ENCODE assay signal across 10 cellular contexts in genomic region chr1:1407957-1408318, GRCh38. TPM values are rescaled to one million over a fixed set of nuclear protein-coding genes. Genes with fewer than 3 reads are reported as not detected.
DNase-seq lines count a peak whose midpoint lies in the region; ATAC-seq, FAIRE-seq and TF ChIP-seq lines count a peak whose summit lies in the region.
"Had no signal": no experiment of that assay in that cellular context is flagged by ENCODE, and none has a peak within 500 bp of the region (broad histone marks: within the 10 kb centered on the region; RNA-seq: fewer than 3 reads in every experiment).

No MANE protein-coding gene starts in this region.

- H4K91ac ChIP-seq in H1 (replicated peaks; ENCODE audit: insufficient read length, low read length): peak overlapping the region; percentile 8

- H3K4me1 ChIP-seq in CD4-positive, CD25-positive, alpha-beta regulatory T cell (ENCODE audit: control insufficient read depth, insufficient read depth, low read length, poor library complexity, severe bottlenecking): peaks cover 20% of the 10 kb centered on the region
- H3K4me1 ChIP-seq in H1 (replicated peaks in 1 of 4; ENCODE audit: control insufficient read depth in 3 of 4, insufficient read depth in 4 of 4, low read length in 3 of 4) (peaks cover 8 to 18% (median 14%) of the 10 kb centered on the region in 4 experiments), neuron (ENCODE audit: insufficient read depth, low read length) (peaks cover 23% of the 10 kb centered on the region)

- H2BK15ac ChIP-seq in H1 (ENCODE audit: low read length): no peak overlapping the region

- DNase-seq in CD4-positive, CD25-positive, alpha-beta regulatory T cell: no peak
- DNase-seq in NB4 (ENCODE audit: low read depth) (no peak), H1 (ENCODE audit: low read depth in 1 of 2, low spot score in 2 of 2) (no peak), HEK293T (ENCODE audit: extremely low spot score) (no peak), HK-2 (ENCODE audit: unreplicated experiment) (no peak)
- DNase-seq in activated CD4-positive, CD25-positive, alpha-beta regulatory T cell treated with anti-CD3 and anti-CD28 coated beads, Interleukin-2, amount 50 U/mL, for 72 hours: no peak
- DNase-seq: stimulated activated CD4-positive, alpha-beta T cell treated with anti-CD3 and anti-CD28 coated beads, Interleukin-4, amount 100 ng/mL, for 1 hour had no signal

- no peak for TF ChIP-seq RAD21 in H1 (IDR thresholded peaks at IDR 0.05 in 1 of 2, conservative IDR thresholded peaks at IDR 0.05 in 1 of 2; ENCODE audit: low read depth in 2 of 2, low read length in 2 of 2)

- H2BK120ac ChIP-seq in H1 (replicated peaks; ENCODE audit: low read depth, low read length): no peak overlapping the region

- H2AK5ac ChIP-seq in H1 (ENCODE audit: low read depth, low read length): no peak overlapping the region

- peak overlapping the region; percentile 83 to 96 (median 91) for H3K4me3 Mint-ChIP-seq in CD4-positive, CD25-positive, alpha-beta regulatory T cell

- CTCF ChIA-PET in H1 (lab: Charles Lee; ENCODE audit: partially characterized antibody) (interaction anchor here (0.9 to 2.7 kb wide), 6 partner anchors 9 to 96 kb away, joined by 3 to 12 read pairs (median 4); partner anchors contain the start of gene CCNL2), HEK293T (lab: Yijun Ruan, JAX) (interaction anchor here (0.6 kb wide), 1 partner anchor 36 kb away, joined by 3 read pairs; no protein-coding TSS in a partner anchor)

- H3K27ac ChIP-seq in CD4-positive, CD25-positive, alpha-beta regulatory T cell (ENCODE audit: insufficient read depth, low read length, poor library complexity, severe bottlenecking): peak overlapping the region; percentile 89
- peak overlapping the region; percentile 94; the same call in 1 of the 2 replicates for H3K27ac ChIP-seq in H1 (ENCODE audit: low read depth, low read length)

- H3K4me1 Mint-ChIP-seq in CD4-positive, CD25-positive, alpha-beta regulatory T cell: peaks cover 0 to 53% (median 14%) of the 10 kb centered on the region in 4 donors

- H3K4me2 ChIP-seq in H1 (ENCODE audit: insufficient read depth in 1 of 2, low read depth in 2 of 2, low read length in 2 of 2): peak overlapping the region; percentile 63 to 86

- H3K4ac ChIP-seq in H1 (replicated peaks; ENCODE audit: insufficient read length, low read depth, low read length): peak overlapping the region; percentile 85

- TF ChIP-seq CTCF in NB4 (IDR thresholded peaks at IDR 0.05; ENCODE audit: low read depth, low read length): no peak
- TF ChIP-seq CTCF in H1 (IDR thresholded peaks at IDR 0.05; ENCODE audit: control extremely low read depth in 1 of 3, insufficient read depth in 1 of 3, low read depth in 1 of 3, low read length in 3 of 3): no peak

- POLR2A ChIA-PET in H1 (lab: Charles Lee; ENCODE audit: partially characterized antibody): interaction anchor here (0.6 to 27.7 kb wide), 13 partner anchors 10 to 163 kb away, joined by 3 to 719 read pairs (median 3); partner anchors contain the start of genes ANKRD65, AURKAIP1, C1QTNF12 and CCNL2
- POLR2A ChIA-PET in HEK293T (lab: Yijun Ruan, JAX): interaction anchor here (0.6 to 2.1 kb wide), 18 partner anchors 8 to 103 kb away, joined by 3 to 15 read pairs (median 6); partner anchors contain the start of genes ANKRD65, ATAD3C, AURKAIP1 and CCNL2

- H3K9me3 Mint-ChIP-seq in CD4-positive, CD25-positive, alpha-beta regulatory T cell: no peaks in the 10 kb centered on the region

- H2AFZ ChIP-seq in H1 (ENCODE audit: low read length) (no peak overlapping the region), neuron (ENCODE audit: low read depth, low read length) (no peak overlapping the region)

- TF ChIP-seq EP300 in H1 (IDR thresholded peaks at IDR 0.05; ENCODE audit: borderline replicate concordance in 1 of 2, low read depth in 2 of 2, low read length in 2 of 2): no peak

- 25% methylated on average over 13 of the region's 13 CpGs; no CpG with 5 or more reads in 1 of the 2 experiments for WGBS in H1 (ENCODE audit: extremely low coverage in 1 of 2, insufficient coverage in 1 of 2, insufficient read length in 1 of 2, insufficient replicate concordance in 2 of 2, low coverage in 1 of 2, low lambda C conversion rate in 2 of 2, missing lambda C conversion rate in 1 of 2), 2 experiments

- ATAC-seq in CD4-positive, CD25-positive, alpha-beta regulatory T cell (ENCODE audit: low read depth in 2 of 2): no peak
- no peak for ATAC-seq in HG02798 (IDR thresholded peaks at IDR 0.05; ENCODE audit: poor library complexity, unreplicated experiment)

- no peak overlapping the region for H2BK20ac ChIP-seq in H1 (ENCODE audit: low read length)

- no peak overlapping the region for H3K18ac ChIP-seq in H1 (ENCODE audit: extremely low read depth, low read length)

- 0 out of 2 replicates have a peak overlapping the region, but pooled peaks have one; percentile 17 for H2BK12ac ChIP-seq in H1 (ENCODE audit: low read depth, low read length)

- no peak overlapping the region for H3K14ac ChIP-seq in H1 (ENCODE audit: insufficient read length)

- no peaks in the 10 kb centered on the region for H3K27me3 ChIP-seq in CD4-positive, CD25-positive, alpha-beta regulatory T cell (ENCODE audit: control insufficient read depth, insufficient read depth, low read length)
- H3K27me3 ChIP-seq in H1 (replicated peaks in 1 of 4; ENCODE audit: control insufficient read depth in 3 of 4, extremely low read depth in 1 of 4, insufficient read depth in 3 of 4, low read length in 3 of 4): no peaks in the 10 kb centered on the region
- no peaks in the 10 kb centered on the region for H3K27me3 ChIP-seq in neuron (ENCODE audit: insufficient read depth, low read length)

- no peaks in the 10 kb centered on the region for H3K27me3 Mint-ChIP-seq in CD4-positive, CD25-positive, alpha-beta regulatory T cell

- H2BK5ac ChIP-seq in H1 (ENCODE audit: low read depth, low read length): peak overlapping the region; percentile 88

- H3K56ac ChIP-seq in H1 (replicated peaks; ENCODE audit: insufficient read length, low read depth, low read length): peak overlapping the region; percentile 92

- FAIRE-seq in H1 (lab: Jason Lieb, UNC): no peak

- H4K8ac ChIP-seq in H1 (ENCODE audit: extremely low read depth, insufficient read depth, low read length): peak overlapping the region; percentile 94; the same call in 1 of the 2 replicates

- H3K4me3 ChIP-seq in CD4-positive, CD25-positive, alpha-beta regulatory T cell (ENCODE audit: low read depth, low read length): peak overlapping the region; percentile 48
- H3K4me3 ChIP-seq in NB4 (ENCODE audit: low read depth, low read length) (peak overlapping the region; percentile 91), H1 (ENCODE audit: extremely low read depth in 1 of 4, insufficient read depth in 2 of 4, low read depth in 3 of 4, low read length in 4 of 4) (peak overlapping the region; percentile 91 to 99 (median 93)), neuron (ENCODE audit: low read length) (peak overlapping the region; percentile 88)

- TF ChIP-seq POLR2A in NB4 (IDR thresholded peaks at IDR 0.05; ENCODE audit: extremely low read depth, insufficient read length): no peak
- TF ChIP-seq POLR2A in H1 (IDR thresholded peaks at IDR 0.05; ENCODE audit: control extremely low read depth in 1 of 2, low read depth in 2 of 2, low read length in 2 of 2): no peak

- no peaks in the 10 kb centered on the region for H3K9me3 ChIP-seq in CD4-positive, CD25-positive, alpha-beta regulatory T cell (ENCODE audit: control insufficient read depth in 2 of 2, low read length in 2 of 2)
- peaks cover 4 to 7% of the 10 kb centered on the region in 2 experiments; a peak in 1 of 4 replicates for H3K9me3 ChIP-seq in H1 (ENCODE audit: insufficient read depth in 2 of 2, low read depth in 1 of 2, low read length in 1 of 2)
- H3K9me3 ChIP-seq in neuron (ENCODE audit: low read length): no peaks in the 10 kb centered on the region

- H3K79me1 ChIP-seq in H1 (ENCODE audit: low read depth, low read length): peaks cover 7% of the 10 kb centered on the region

- peaks cover 5% of the 10 kb centered on the region; the same call in 1 of the 2 replicates for H3K23me2 ChIP-seq in H1 (ENCODE audit: low read depth, low read length)

- H3K9ac ChIP-seq in H1 (replicated peaks in 1 of 4; ENCODE audit: extremely low read depth in 1 of 4, low read depth in 3 of 4, low read length in 3 of 4): peak overlapping the region; percentile 39 to 94 (median 90)

- peaks cover 14 to 36% of the 10 kb centered on the region in 2 experiments for H3K79me2 ChIP-seq in H1 (ENCODE audit: control insufficient read depth in 1 of 2, insufficient read depth in 2 of 2, low read length in 2 of 2)

- peaks cover 12% of the 10 kb centered on the region for H3K36me3 Mint-ChIP-seq in CD4-positive, CD25-positive, alpha-beta regulatory T cell

- no peak overlapping the region for H3K23ac ChIP-seq in H1 (ENCODE audit: insufficient read length)

- peak overlapping the region; percentile 48 to 97 (median 86) for H3K27ac Mint-ChIP-seq in CD4-positive, CD25-positive, alpha-beta regulatory T cell

- peak overlapping the region; percentile 89 for H4K5ac ChIP-seq in H1 (ENCODE audit: insufficient read length, low read depth, low read length)

- peaks cover 18% of the 10 kb centered on the region for H3K36me3 ChIP-seq in CD4-positive, CD25-positive, alpha-beta regulatory T cell (ENCODE audit: control insufficient read depth, insufficient read depth, low read length)
- H3K36me3 ChIP-seq in H1 (ENCODE audit: control insufficient read depth in 2 of 4, insufficient read depth in 4 of 4, low read length in 3 of 4) (peaks cover 7 to 46% (median 16%) of the 10 kb centered on the region in 4 experiments), neuron (ENCODE audit: insufficient read depth, low read length) (peaks cover 35% of the 10 kb centered on the region)

- peaks cover 2 to 7% of the 10 kb centered on the region in 2 experiments for H4K20me1 ChIP-seq in H1 (replicated peaks in 1 of 2; ENCODE audit: control insufficient read depth in 1 of 2, insufficient read depth in 2 of 2, low read length in 2 of 2)

RNA-seq across cellular contexts. Expression of gene MRPL20, which starts 0.8 kb away (rescaled TPM):
- 83.4 TPM for total RNA-seq in CD4-positive, CD25-positive, alpha-beta regulatory T cell
- polyA plus RNA-seq in CD4-positive, CD25-positive, alpha-beta regulatory T cell: 100 to 1,000 TPM; 162 to 188 (median 178) TPM
- 126 and 130 TPM in 2 replicates for total RNA-seq in H1 (2021; fragmentation: NEBNext Ultra II Directional; extraction: Animal tissue kit (Norgen Biotek cat#: 25700))
- polyA plus RNA-seq in H1 (2011; rRNA removed): 138 and 151 TPM in 2 replicates
- 155 TPM for polyA plus RNA-seq in H1 (2011; cell fraction: cytosol; rRNA removed)
- polyA plus RNA-seq in H1 (2011; cell fraction: nucleus; rRNA removed): 119 TPM
- 199 to 245 TPM (median 224 TPM) in 4 replicates for polyA plus RNA-seq in H1 (2012, experiment 1 of 2)
- polyA plus RNA-seq in H1 (2012, experiment 2 of 2): 282 TPM
- polyA plus RNA-seq in H1 (2013, experiment 1 of 2): 197 TPM
- 188 TPM for polyA plus RNA-seq in H1 (2013, experiment 2 of 2)
- polyA minus RNA-seq in H1 (2011; rRNA and poly(A)+ RNA removed): 67.9 and 70.9 TPM in 2 replicates
- 82.3 TPM for polyA minus RNA-seq in H1 (2011; cell fraction: cytosol; rRNA and poly(A)+ RNA removed)
- polyA minus RNA-seq in H1 (2011; cell fraction: nucleus; rRNA and poly(A)+ RNA removed): 51.4 TPM

RNA-seq across cellular contexts. Expression of gene CCNL2, which starts 8.8 kb away (rescaled TPM):
- total RNA-seq in CD4-positive, CD25-positive, alpha-beta regulatory T cell: 287 TPM
- polyA plus RNA-seq in CD4-positive, CD25-positive, alpha-beta regulatory T cell: 10 to 100 TPM; 17.6 to 24.6 (median 21.4) TPM
- total RNA-seq in H1 (2021; fragmentation: NEBNext Ultra II Directional; extraction: Animal tissue kit (Norgen Biotek cat#: 25700)): 120 TPM in 2 replicates
- polyA plus RNA-seq in H1 (2011; rRNA removed): 79.8 and 121 TPM in 2 replicates
- 153 TPM for polyA plus RNA-seq in H1 (2011; cell fraction: cytosol; rRNA removed)
- polyA plus RNA-seq in H1 (2011; cell fraction: nucleus; rRNA removed): 606 TPM
- polyA plus RNA-seq in H1 (2012, experiment 1 of 2): 111 to 127 TPM (median 117 TPM) in 4 replicates
- polyA plus RNA-seq in H1 (2012, experiment 2 of 2): 46.7 TPM
- 109 TPM for polyA plus RNA-seq in H1 (2013, experiment 1 of 2)
- polyA plus RNA-seq in H1 (2013, experiment 2 of 2): 91.9 TPM
- polyA minus RNA-seq in H1 (2011; rRNA and poly(A)+ RNA removed): 66.3 and 81.1 TPM in 2 replicates
- polyA minus RNA-seq in H1 (2011; cell fraction: cytosol; rRNA and poly(A)+ RNA removed): 48.5 TPM
- polyA minus RNA-seq in H1 (2011; cell fraction: nucleus; rRNA and poly(A)+ RNA removed): 142 TPM

RNA-seq across cellular contexts. Expression of gene ANKRD65, which starts 13.1 kb away (rescaled TPM):
- total RNA-seq in CD4-positive, CD25-positive, alpha-beta regulatory T cell: not detected
- polyA plus RNA-seq in CD4-positive, CD25-positive, alpha-beta regulatory T cell: under 1 TPM in 1 of 4 donors, not detected in 3; 0.14 TPM
- total RNA-seq in H1 (2021; fragmentation: NEBNext Ultra II Directional; extraction: Animal tissue kit (Norgen Biotek cat#: 25700)): 1.8 and 2.2 TPM in 2 replicates
- 1.7 and 2.0 TPM in 2 replicates for polyA plus RNA-seq in H1 (2011; rRNA removed)
- polyA plus RNA-seq in H1 (2011; cell fraction: cytosol; rRNA removed): 3.2 TPM
- 6.6 TPM for polyA plus RNA-seq in H1 (2011; cell fraction: nucleus; rRNA removed)
- polyA plus RNA-seq in H1 (2012, experiment 1 of 2): 2.6 to 3.5 TPM (median 3.3 TPM) in 4 replicates
- 3.2 TPM for polyA plus RNA-seq in H1 (2012, experiment 2 of 2)
- 1.2 TPM for polyA plus RNA-seq in H1 (2013, experiment 1 of 2)
- 1.3 TPM for polyA plus RNA-seq in H1 (2013, experiment 2 of 2)
- polyA minus RNA-seq in H1 (2011; rRNA and poly(A)+ RNA removed): 0.73 and 0.80 TPM in 2 replicates
- polyA minus RNA-seq in H1 (2011; cell fraction: cytosol; rRNA and poly(A)+ RNA removed): 1.7 TPM
- polyA minus RNA-seq in H1 (2011; cell fraction: nucleus; rRNA and poly(A)+ RNA removed): 2.2 TPM
- total RNA-seq: activated CD8-positive, alpha-beta memory T cell treated with anti-CD3 and anti-CD28 coated beads for 36 hours had no signal

RNA-seq across cellular contexts. Expression of gene VWA1, which starts 27.6 kb away (rescaled TPM):
- total RNA-seq in CD4-positive, CD25-positive, alpha-beta regulatory T cell: not detected
- not detected for polyA plus RNA-seq in CD4-positive, CD25-positive, alpha-beta regulatory T cell
- total RNA-seq in H1 (2021; fragmentation: NEBNext Ultra II Directional; extraction: Animal tissue kit (Norgen Biotek cat#: 25700)): 36.6 and 42.0 TPM in 2 replicates
- 16.0 and 19.5 TPM in 2 replicates for polyA plus RNA-seq in H1 (2011; rRNA removed)
- polyA plus RNA-seq in H1 (2011; cell fraction: cytosol; rRNA removed): 15.8 TPM
- 26.0 TPM for polyA plus RNA-seq in H1 (2011; cell fraction: nucleus; rRNA removed)
- 15.3 to 20.4 TPM (median 19.1 TPM) in 4 replicates for polyA plus RNA-seq in H1 (2012, experiment 1 of 2)
- 11.3 TPM for polyA plus RNA-seq in H1 (2012, experiment 2 of 2)
- polyA plus RNA-seq in H1 (2013, experiment 1 of 2): 32.5 TPM
- 30.8 TPM for polyA plus RNA-seq in H1 (2013, experiment 2 of 2)
- polyA minus RNA-seq in H1 (2011; rRNA and poly(A)+ RNA removed): 3.7 and 6.6 TPM in 2 replicates
- polyA minus RNA-seq in H1 (2011; cell fraction: cytosol; rRNA and poly(A)+ RNA removed): 13.1 TPM
- polyA minus RNA-seq in H1 (2011; cell fraction: nucleus; rRNA and poly(A)+ RNA removed): 13.6 TPM

RNA-seq across cellular contexts. Expression of gene AURKAIP1, which starts 32.9 kb away (rescaled TPM):
- total RNA-seq in CD4-positive, CD25-positive, alpha-beta regulatory T cell: 76.0 TPM
- polyA plus RNA-seq in CD4-positive, CD25-positive, alpha-beta regulatory T cell: 100 to 1,000 TPM; 145 to 190 (median 164) TPM
- 194 TPM in 2 replicates for total RNA-seq in H1 (2021; fragmentation: NEBNext Ultra II Directional; extraction: Animal tissue kit (Norgen Biotek cat#: 25700))
- 87.8 and 138 TPM in 2 replicates for polyA plus RNA-seq in H1 (2011; rRNA removed)
- polyA plus RNA-seq in H1 (2011; cell fraction: cytosol; rRNA removed): 133 TPM
- 105 TPM for polyA plus RNA-seq in H1 (2011; cell fraction: nucleus; rRNA removed)
- polyA plus RNA-seq in H1 (2012, experiment 1 of 2): 115 to 177 TPM (median 165 TPM) in 4 replicates
- 126 TPM for polyA plus RNA-seq in H1 (2012, experiment 2 of 2)
- 120 TPM for polyA plus RNA-seq in H1 (2013, experiment 1 of 2)
- polyA plus RNA-seq in H1 (2013, experiment 2 of 2): 113 TPM
- 12.5 and 13.3 TPM in 2 replicates for polyA minus RNA-seq in H1 (2011; rRNA and poly(A)+ RNA removed)
- polyA minus RNA-seq in H1 (2011; cell fraction: cytosol; rRNA and poly(A)+ RNA removed): 44.8 TPM
- 30.7 TPM for polyA minus RNA-seq in H1 (2011; cell fraction: nucleus; rRNA and poly(A)+ RNA removed)
